Comparison of ENCODE assay signal across 34 cellular contexts in genomic region chr10:126878594-126878993, GRCh38.
"Had no signal": no experiment of that assay in that cellular context is flagged by ENCODE, and none has a peak within 500 bp of the region (broad histone marks: within the 10 kb centered on the region; RNA-seq: fewer than 3 reads in every experiment).

No MANE protein-coding gene starts in this region.

- FAIRE-seq: astrocyte, bronchial epithelial cell had no signal

- H3K27ac ChIP-seq: adrenal gland, ascending aorta, body of pancreas, brain microvascular endothelial cell, breast epithelium, cardiac muscle cell had no signal

- H3K27me3 ChIP-seq: adrenal gland, ascending aorta, body of pancreas, brain microvascular endothelial cell, breast epithelium, cardiac muscle cell had no signal

- H3K4me1 ChIP-seq: adrenal gland, ascending aorta, body of pancreas, breast epithelium had no signal

- ATAC-seq: activated naive CD4-positive, alpha-beta T cell treated with anti-CD3 and anti-CD28 coated beads, Interleukin-2, amount 50 U/mL, for 72 hours; activated naive CD8-positive, alpha-beta T cell treated with anti-CD3 and anti-CD28 coated beads, Interleukin-2, amount 50 U/mL, for 24 hours; activated T-cell treated with anti-CD3 and anti-CD28 coated beads, Interleukin-2, amount 50 U/mL, for 4 hours; activated T-cell treated with anti-CD3 and anti-CD28 coated beads, Interleukin-2, amount 50 U/mL, for 72 hours; activated T-helper 17 cell treated with anti-CD3 and anti-CD28 coated beads, Interleukin-2, amount 50 U/mL, for 72 hours; body of pancreas had no signal

- H3K36me3 ChIP-seq: adrenal gland, ascending aorta, brain microvascular endothelial cell, breast epithelium, cardiac muscle cell had no signal

- H3K4me3 ChIP-seq: adrenal gland, ascending aorta, body of pancreas, breast epithelium, cardiac muscle cell had no signal

- DNase-seq: activated effector memory CD4-positive, alpha-beta T cell treated with anti-CD3 and anti-CD28 coated beads, Interleukin-2, amount 50 U/mL, for 16 hours; activated effector memory CD4-positive, alpha-beta T cell treated with Interleukin-2 at 50 U/mL for 16 hours; activated gamma-delta T cell; activated gamma-delta T cell treated with Interleukin-2 at 50 U/mL for 16 hours; activated naive CD4-positive, alpha-beta T cell; activated naive CD4-positive, alpha-beta T cell treated with anti-CD3 and anti-CD28 coated beads for 36 hours; activated naive CD4-positive, alpha-beta T cell treated with anti-CD3 and anti-CD28 coated beads, Interleukin-2, amount 10 ng/mL, durations not matched to agents 7 days and 5 days; activated naive CD4-positive, alpha-beta T cell treated with anti-CD3 and anti-CD28 coated beads, Interleukin-2, amount 50 U/mL, for 16 hours; activated naive CD4-positive, alpha-beta T cell treated with Interleukin-2 at 50 U/mL for 16 hours; activated naive CD8-positive, alpha-beta T cell treated with anti-CD3 and anti-CD28 coated beads for 36 hours; activated naive CD8-positive, alpha-beta T cell treated with anti-CD3 and anti-CD28 coated beads, Interleukin-2, amount 10 ng/mL, durations not matched to agents 7 days and 5 days; activated naive CD8-positive, alpha-beta T cell treated with anti-CD3 and anti-CD28 coated beads, Interleukin-2, amount 50 U/mL, for 24 hours; activated T-cell treated with anti-CD3 and anti-CD28 coated beads, Interleukin-2, amount 50 U/mL, for 1 hour; activated T-cell treated with anti-CD3 and anti-CD28 coated beads, Interleukin-2, amount 50 U/mL, for 24 hours; activated T-cell treated with anti-CD3 and anti-CD28 coated beads, Interleukin-2, amount 50 U/mL, for 4 hours; activated T-cell treated with anti-CD3 and anti-CD28 coated beads, Interleukin-2, amount 50 U/mL, for 48 hours; activated T-cell treated with anti-CD3 and anti-CD28 coated beads, Interleukin-2, amount 50 U/mL, for 72 hours; adrenal gland; amniotic stem cell; amygdala; anterior cingulate cortex; aorta; body of pancreas; brain microvascular endothelial cell; caudate nucleus; central memory CD4-positive, alpha-beta T cell; cerebellar nuclear complex had no signal

- H3K9me3 ChIP-seq: adrenal gland, ascending aorta, breast epithelium had no signal
